ENCODE assay signal across 9 cellular contexts in genomic region chr19:4803736-4804695, GRCh38. TPM values are rescaled to one million over a fixed set of nuclear protein-coding genes. Genes with fewer than 3 reads are reported as not detected.
A peak's percentile ranks its signal among the peaks of the same experiment; 100 is the strongest.
DNase-seq lines count a peak whose midpoint lies in the region; ATAC-seq and TF ChIP-seq lines count a peak whose summit lies in the region.
"Had no signal": no experiment of that assay in that cellular context is flagged by ENCODE, and none has a peak within 500 bp of the region (broad histone marks: within the 10 kb centered on the region; RNA-seq: fewer than 3 reads in every experiment).

No MANE protein-coding gene starts in this region.

- TF ChIP-seq CTCF in CD4-positive, alpha-beta T cell (IDR thresholded peaks at IDR 0.05), result peak; percentile 84
- TF ChIP-seq CTCF in HFFc6 (IDR thresholded peaks at IDR 0.05) (peak; percentile 85), gastroesophageal sphincter (IDR thresholded peaks at IDR 0.05) (peak in 3 of 4 experiments; percentile 49 to 79 (median 55))

- POLR2A ChIA-PET in CD4-positive, alpha-beta T cell (lab: Charles Lee), result no interaction called here

- H3K27me3 ChIP-seq in CD4-positive, alpha-beta T cell (ENCODE audit: control insufficient read depth, insufficient read depth, low read length), result no peaks in the 10 kb centered on the region
- no peaks in the 10 kb centered on the region for H3K27me3 ChIP-seq in gastroesophageal sphincter

- H3K9me3 ChIP-seq in CD4-positive, alpha-beta T cell (ENCODE audit: control insufficient read depth, low read length), result no peaks in the 10 kb centered on the region
- no peaks in the 10 kb centered on the region for H3K9me3 ChIP-seq in gastroesophageal sphincter

- H3K4me1 ChIP-seq in gastroesophageal sphincter, result peaks cover 0 to 10% (median 0%) of the 10 kb centered on the region in 3 donors

- H3K27ac Mint-ChIP-seq in CD4-positive, alpha-beta T cell, result no peak overlapping the region
- H3K27ac Mint-ChIP-seq in HFFc6, result no peak overlapping the region
- no peak overlapping the region for H3K27ac Mint-ChIP-seq in activated T-helper 1 cell treated with anti-CD3 and anti-CD28 coated beads, Interleukin-12 subunit alpha, Interleukin-12 subunit beta, Interleukin-2, Interleukin-4 antibody, amounts not matched to agents 30 ng/mL and 10 ng/mL and 1 ng/mL, durations not matched to agents 14 hours and 24 hours and 36 hours
- H3K27ac Mint-ChIP-seq: stimulated activated naive CD8-positive, alpha-beta T cell treated with anti-CD3 and anti-CD28 coated beads, Interleukin-15, Interleukin-2, amounts not matched to agents 100 ng/mL and 50 ng/mL, for 24 hours had no signal

- 20% methylated on average over 4 of the region's 33 CpGs; no CpG with 5 or more reads in 1 of the 2 donors for WGBS in gastroesophageal sphincter (ENCODE audit: low coverage in 1 of 2), 2 donors

- no peaks in the 10 kb centered on the region for H3K36me3 Mint-ChIP-seq in CD4-positive, alpha-beta T cell (ENCODE audit: low read depth)
- H3K36me3 Mint-ChIP-seq in HFFc6 (ENCODE audit: low read depth), result 0 out of 2 replicates have a peak, but pooled peaks cover under 1% of the 10 kb centered on the region
- no peaks in the 10 kb centered on the region for H3K36me3 Mint-ChIP-seq in activated T-helper 1 cell treated with anti-CD3 and anti-CD28 coated beads, Interleukin-12 subunit alpha, Interleukin-12 subunit beta, Interleukin-2, Interleukin-4 antibody, amounts not matched to agents 30 ng/mL and 10 ng/mL and 1 ng/mL, durations not matched to agents 14 hours and 24 hours and 36 hours (ENCODE audit: low read depth)

- H3K4me3 Mint-ChIP-seq in CD4-positive, alpha-beta T cell, result no peak overlapping the region
- H3K4me3 Mint-ChIP-seq in HFFc6, result no peak overlapping the region
- no peak overlapping the region for H3K4me3 Mint-ChIP-seq in activated T-helper 1 cell treated with anti-CD3 and anti-CD28 coated beads, Interleukin-12 subunit alpha, Interleukin-12 subunit beta, Interleukin-2, Interleukin-4 antibody, amounts not matched to agents 30 ng/mL and 10 ng/mL and 1 ng/mL, durations not matched to agents 14 hours and 24 hours and 36 hours
- H3K4me3 Mint-ChIP-seq: stimulated activated naive CD8-positive, alpha-beta T cell treated with anti-CD3 and anti-CD28 coated beads, Interleukin-15, Interleukin-2, amounts not matched to agents 100 ng/mL and 50 ng/mL, for 24 hours had no signal

- TF ChIP-seq EP300 in gastroesophageal sphincter (IDR thresholded peaks at IDR 0.05), result no peak

- TF ChIP-seq POLR2A in gastroesophageal sphincter (IDR thresholded peaks at IDR 0.05), result no peak

- intact Hi-C loops in CD4-positive, alpha-beta T cell (cut with DNase I, micrococcal nuclease), result loop anchor here (1.0 to 10.0 kb wide), 2 partner anchors 72 to 229 kb away; no protein-coding TSS in a partner anchor
- intact Hi-C loops in activated T-helper 1 cell treated with anti-CD3 and anti-CD28 coated beads, Interleukin-12 subunit alpha, Interleukin-12 subunit beta, Interleukin-2, Interleukin-4 antibody, amounts not matched to agents 30 ng/mL and 10 ng/mL and 1 ng/mL, durations not matched to agents 14 hours and 24 hours and 36 hours (cut with micrococcal nuclease), result loop anchor here (1.0 kb wide), 1 partner anchor 72 kb away; no protein-coding TSS in a partner anchor

- H3K9me3 Mint-ChIP-seq in CD4-positive, alpha-beta T cell, result no peaks in the 10 kb centered on the region
- no peaks in the 10 kb centered on the region for H3K9me3 Mint-ChIP-seq in HFFc6
- no peaks in the 10 kb centered on the region for H3K9me3 Mint-ChIP-seq in activated T-helper 1 cell treated with anti-CD3 and anti-CD28 coated beads, Interleukin-12 subunit alpha, Interleukin-12 subunit beta, Interleukin-2, Interleukin-4 antibody, amounts not matched to agents 30 ng/mL and 10 ng/mL and 1 ng/mL, durations not matched to agents 14 hours and 24 hours and 36 hours
- H3K9me3 Mint-ChIP-seq: stimulated activated naive CD8-positive, alpha-beta T cell treated with anti-CD3 and anti-CD28 coated beads, Interleukin-15, Interleukin-2, amounts not matched to agents 100 ng/mL and 50 ng/mL, for 24 hours had no signal

- peak; percentile 39 to 69 (median 47) for DNase-seq in CD4-positive, alpha-beta T cell
- DNase-seq in HFFc6 (peak; percentile 25), RPMI8226 (peak; percentile 70), retina (peak; percentile 81)
- DNase-seq in activated T-helper 1 cell treated with anti-CD3 and anti-CD28 coated beads, Interleukin-12 subunit alpha, Interleukin-12 subunit beta, Interleukin-2, Interleukin-4 antibody, amounts not matched to agents 30 ng/mL and 10 ng/mL and 1 ng/mL, durations not matched to agents 14 hours and 24 hours and 36 hours (ENCODE audit: low spot score), result peak; percentile 33

- H3K4me1 Mint-ChIP-seq in CD4-positive, alpha-beta T cell (ENCODE audit: low read depth), result no peaks in the 10 kb centered on the region
- no peaks in the 10 kb centered on the region for H3K4me1 Mint-ChIP-seq in HFFc6 (ENCODE audit: low read depth)
- no peaks in the 10 kb centered on the region for H3K4me1 Mint-ChIP-seq in activated T-helper 1 cell treated with anti-CD3 and anti-CD28 coated beads, Interleukin-12 subunit alpha, Interleukin-12 subunit beta, Interleukin-2, Interleukin-4 antibody, amounts not matched to agents 30 ng/mL and 10 ng/mL and 1 ng/mL, durations not matched to agents 14 hours and 24 hours and 36 hours (ENCODE audit: low read depth)

- no peaks in the 10 kb centered on the region for H3K36me3 ChIP-seq in gastroesophageal sphincter

- CTCF ChIA-PET in CD4-positive, alpha-beta T cell (lab: Charles Lee), result interaction anchor here (1.9 to 2.8 kb wide), 3 partner anchors 13 to 71 kb away, joined by 4 to 14 read pairs (median 5); partner anchors contain the start of gene FEM1A

- H3K27ac ChIP-seq in CD4-positive, alpha-beta T cell (ENCODE audit: low read depth, low read length), result no peak overlapping the region
- H3K27ac ChIP-seq in gastroesophageal sphincter, result no peak overlapping the region

- H3K4me3 ChIP-seq in gastroesophageal sphincter, result no peak overlapping the region

- H3K27me3 Mint-ChIP-seq in CD4-positive, alpha-beta T cell, result no peaks in the 10 kb centered on the region
- H3K27me3 Mint-ChIP-seq in HFFc6 (ENCODE audit: insufficient read depth), result peaks cover 2% of the 10 kb centered on the region
- H3K27me3 Mint-ChIP-seq in activated T-helper 1 cell treated with anti-CD3 and anti-CD28 coated beads, Interleukin-12 subunit alpha, Interleukin-12 subunit beta, Interleukin-2, Interleukin-4 antibody, amounts not matched to agents 30 ng/mL and 10 ng/mL and 1 ng/mL, durations not matched to agents 14 hours and 24 hours and 36 hours (ENCODE audit: insufficient read depth), result no peaks in the 10 kb centered on the region
- H3K27me3 Mint-ChIP-seq: stimulated activated naive CD8-positive, alpha-beta T cell treated with anti-CD3 and anti-CD28 coated beads, Interleukin-15, Interleukin-2, amounts not matched to agents 100 ng/mL and 50 ng/mL, for 24 hours had no signal

- peak; percentile 99 for ATAC-seq in CD4-positive, alpha-beta T cell (ENCODE audit: poor library complexity)
- ATAC-seq in gastroesophageal sphincter (peak; percentile 43), HG02571 (IDR thresholded peaks at IDR 0.05; ENCODE audit: unreplicated experiment) (no peak), HG03280 (IDR thresholded peaks at IDR 0.05; ENCODE audit: unreplicated experiment) (no peak)

RNA-seq across cellular contexts. Expression of gene FEM1A, which starts 12.5 kb away (rescaled TPM):
- total RNA-seq in CD4-positive, alpha-beta T cell, result 10 to 100 TPM; 11.8 to 12.1 TPM
- 10 to 100 TPM in 1 of 6 experiments, 1 to 10 TPM in 5; 8.4 to 10.2 (median 9.0) TPM for total RNA-seq in HFFc6 (2021; fragmentation: NEBNext Ultra II Directional; extraction: Animal tissue kit (Norgen Biotek cat#: 25700))
- 23.8 and 24.8 TPM in 2 replicates for total RNA-seq in activated T-helper 1 cell treated with anti-CD3 and anti-CD28 coated beads, Interleukin-12 subunit alpha, Interleukin-12 subunit beta, Interleukin-2, Interleukin-4 antibody, amounts not matched to agents 30 ng/mL and 10 ng/mL and 1 ng/mL, durations not matched to agents 14 hours and 24 hours and 36 hours
- total RNA-seq in gastroesophageal sphincter, result 10 to 100 TPM; 14.1 to 23.9 (median 15.3) TPM

RNA-seq across cellular contexts. Expression of gene TICAM1, which starts 27.5 kb away (rescaled TPM):
- total RNA-seq in CD4-positive, alpha-beta T cell, result 10 to 100 TPM; 14.7 to 15.0 TPM
- 10 to 100 TPM; 16.4 to 21.6 (median 18.4) TPM for total RNA-seq in HFFc6 (2021; fragmentation: NEBNext Ultra II Directional; extraction: Animal tissue kit (Norgen Biotek cat#: 25700))
- total RNA-seq in activated T-helper 1 cell treated with anti-CD3 and anti-CD28 coated beads, Interleukin-12 subunit alpha, Interleukin-12 subunit beta, Interleukin-2, Interleukin-4 antibody, amounts not matched to agents 30 ng/mL and 10 ng/mL and 1 ng/mL, durations not matched to agents 14 hours and 24 hours and 36 hours, result 31.2 and 33.3 TPM in 2 replicates
- 1 to 10 TPM; 3.6 to 7.9 (median 5.1) TPM for total RNA-seq in gastroesophageal sphincter

Comparison
In these comparisons a context has a peak if more than half of its experiments do, and no peak if none do; other contexts are left out.
1. ATAC-seq: peak in CD4-positive, alpha-beta T cell (single experiment) and gastroesophageal sphincter (single experiment); none in HG02571 (single experiment) and HG03280 (single experiment).
2. DNase-seq: peak in every context shown above with its lines; median percentile 81 in retina; 70 in RPMI8226; 47 in CD4-positive, alpha-beta T cell; 33 in activated T-helper 1 cell treated with anti-CD3 and anti-CD28 coated beads, Interleukin-12 subunit alpha, Interleukin-12 subunit beta, Interleukin-2, Interleukin-4 antibody, amounts not matched to agents 30 ng/mL and 10 ng/mL and 1 ng/mL, durations not matched to agents 14 hours and 24 hours and 36 hours; 25 in HFFc6.
3. Peak in every context shown above with its lines, with median percentiles within 50 percentile points of each other: CTCF ChIP-seq.